ENCODE assay signal across 20 cellular contexts in the genomic region with DNA sequence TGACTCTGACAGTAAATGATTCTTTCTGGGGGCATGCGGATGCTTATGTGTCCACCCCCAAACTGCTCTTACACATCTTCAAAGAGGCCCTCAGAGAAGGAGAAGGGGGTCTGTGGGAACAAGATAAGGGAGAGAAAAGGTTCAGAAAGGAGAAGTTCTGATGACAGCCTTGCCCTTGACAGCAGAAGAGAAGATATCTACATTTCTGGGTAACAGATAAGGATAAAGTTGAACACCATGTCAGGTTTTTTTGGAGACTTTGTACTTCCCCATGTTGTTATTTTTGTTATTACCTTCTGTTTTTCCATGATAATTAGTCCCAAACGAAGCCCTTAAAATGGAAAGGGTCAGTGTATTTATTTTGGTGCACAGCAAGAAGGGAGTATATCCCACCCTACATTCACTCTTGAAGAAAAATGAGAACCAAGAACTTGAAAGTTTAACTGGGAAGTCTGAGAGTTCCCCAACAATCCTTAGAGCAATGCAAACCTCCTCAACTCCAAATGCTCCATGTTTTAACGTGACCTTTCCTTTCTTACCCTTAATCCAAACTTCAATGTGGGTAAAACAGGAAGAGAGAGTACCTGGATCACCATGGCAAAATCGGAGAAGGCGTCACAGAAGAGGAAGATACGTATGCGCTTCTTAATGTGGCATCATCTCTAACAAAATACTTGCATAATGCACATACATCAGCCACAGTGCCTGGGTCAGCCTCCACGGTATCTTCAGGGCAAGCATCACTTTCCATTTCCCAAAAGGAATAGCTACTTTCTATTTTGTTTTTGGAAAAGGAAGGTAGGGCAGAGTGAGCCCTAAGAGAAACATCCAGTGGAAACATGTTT.
"Had no signal": no experiment of that assay in that cellular context is flagged by ENCODE, and none has a peak within 500 bp of the region (broad histone marks: within the 10 kb centered on the region; RNA-seq: fewer than 3 reads in every experiment).

No MANE protein-coding gene starts in this region.

- H3K4me1 ChIP-seq: body of pancreas, colonic mucosa, pancreas, stomach, testis, upper lobe of right lung had no signal

- H3K27me3 ChIP-seq: body of pancreas, colonic mucosa, left lung, pancreas, stomach, testis, upper lobe of right lung had no signal

- H3K9me3 ChIP-seq: body of pancreas, colonic mucosa, left lung, pancreas, stomach, testis, upper lobe of right lung had no signal

- ATAC-seq: body of pancreas, esophagus mucosa, left lung, pancreas, upper lobe of right lung had no signal

- H3K36me3 ChIP-seq: colonic mucosa, left lung, pancreas, stomach, upper lobe of right lung had no signal

- H3K27ac ChIP-seq: body of pancreas, colonic mucosa, left lung, pancreas, stomach, testis, upper lobe of right lung had no signal

- DNase-seq: activated CD4-positive, alpha-beta T cell treated with anti-CD3 and anti-CD28 coated beads, Interleukin-2, amount 10 ng/mL, durations not matched to agents 24 days and 14 days; activated CD4-positive, CD25-positive, alpha-beta regulatory T cell; activated CD8-positive, alpha-beta memory T cell treated with anti-CD3 and anti-CD28 coated beads, Interleukin-2, amount 50 U/mL, for 48 hours; activated gamma-delta T cell treated with Interleukin-2 at 50 U/mL for 16 hours; activated naive CD8-positive, alpha-beta T cell treated with anti-CD3 and anti-CD28 coated beads for 36 hours; amygdala; body of pancreas; caudate nucleus; colonic mucosa; hippocampal formation; kidney; left lung; mammary epithelial cell; pancreas; stimulated activated CD4-positive, alpha-beta T cell treated with anti-CD3 and anti-CD28 coated beads, Interleukin-1b, Interleukin-23, amount 100 ng/mL, for 48 hours; stomach; testis; upper lobe of right lung had no signal

- FAIRE-seq: endometrium, kidney, pancreas had no signal

- H3K4me3 ChIP-seq: body of pancreas, colonic mucosa, left lung, pancreas, stomach, testis, upper lobe of right lung had no signal
